In the genomic region with DNA sequence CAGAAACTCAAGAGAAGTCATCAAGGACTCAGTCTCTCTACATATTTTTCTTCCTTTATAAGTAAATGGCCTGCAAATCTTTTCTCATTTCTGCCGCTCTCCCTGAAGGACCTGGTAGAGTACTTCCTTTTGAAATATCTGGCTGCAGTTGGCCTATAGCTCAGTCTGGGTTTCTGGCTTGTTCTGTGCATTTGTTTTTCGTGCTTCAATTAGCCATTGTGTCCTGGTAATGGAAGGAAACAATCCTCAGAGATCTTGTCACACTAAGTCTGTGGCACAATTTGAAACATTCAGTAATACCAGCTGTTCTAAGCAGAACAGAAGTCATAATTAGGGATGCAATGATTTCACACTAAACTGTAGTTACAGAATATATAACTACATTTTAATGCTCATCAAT, we compare ENCODE assay signal across 18 cellular contexts.
DNase-seq lines count a peak whose midpoint lies in the region; TF ChIP-seq lines count a peak whose summit lies in the region.
"Had no signal": no experiment of that assay in that cellular context is flagged by ENCODE, and none has a peak within 500 bp of the region (broad histone marks: within the 10 kb centered on the region; RNA-seq: fewer than 3 reads in every experiment).

No MANE protein-coding gene starts in this region.

- H3K4me1 Mint-ChIP-seq in activated T-helper 2 cell treated with anti-CD3 and anti-CD28 coated beads, Interferon-gamma antibody, Interleukin-2, Interleukin-4, amounts not matched to agents 10 μg/mL and 5 μg/mL and 100 μg/mL, durations not matched to agents 14 hours and 24 hours and 36 hours (ENCODE audit: low read depth), result no peaks in the 10 kb centered on the region

- TF ChIP-seq POLR2A in tibial nerve (IDR thresholded peaks at IDR 0.05), result no peak

- H3K9me3 Mint-ChIP-seq in activated T-helper 2 cell treated with anti-CD3 and anti-CD28 coated beads, Interferon-gamma antibody, Interleukin-2, Interleukin-4, amounts not matched to agents 10 μg/mL and 5 μg/mL and 100 μg/mL, durations not matched to agents 14 hours and 24 hours and 36 hours, result peaks cover 6% of the 10 kb centered on the region
- H3K9me3 Mint-ChIP-seq: CD8-positive, alpha-beta T cell had no signal

- H3K27ac ChIP-seq in tibial nerve, result no peak overlapping the region
- H3K27ac ChIP-seq: 22Rv1; A549; BLaER1 treated with 17β-estradiol and CSF1 and Interleukin-3, amounts not matched to agents 10 nM and 100 nM had no signal

- no peaks in the 10 kb centered on the region for H3K27me3 ChIP-seq in tibial nerve
- H3K27me3 ChIP-seq: BLaER1 treated with 17β-estradiol and CSF1 and Interleukin-3, amounts not matched to agents 10 nM and 100 nM had no signal

- DNase-seq in NCI-H1694 treated with DMSO at 0.1 percent for 48 hours (lab: John Stamatoyannopoulos, UW), result peak; percentile 13
- DNase-seq in NCI-H1694 (lab: John Stamatoyannopoulos, UW), result no peak
- peak; percentile 2 for DNase-seq in G401 (ENCODE audit: low spot score)
- DNase-seq in inferior parietal cortex (ENCODE audit: extremely low spot score), result peak; percentile 9
- peak; percentile 38 for DNase-seq in superior temporal gyrus (ENCODE audit: extremely low spot score)
- DNase-seq in tibial nerve (ENCODE audit: low spot score in 2 of 2), result no peak
- DNase-seq in activated T-helper 2 cell treated with anti-CD3 and anti-CD28 coated beads, Interferon-gamma antibody, Interleukin-2, Interleukin-4, amounts not matched to agents 10 μg/mL and 5 μg/mL and 100 μg/mL, durations not matched to agents 14 hours and 24 hours and 36 hours (ENCODE audit: low spot score), result no peak
- DNase-seq: AML-193; Calu3; CD8-positive, alpha-beta T cell; DMS79 treated with DMSO at 0.1 percent for 48 hours; GOT3; H7; HFFc6 had no signal

- TF ChIP-seq EP300 in tibial nerve (IDR thresholded peaks at IDR 0.05), result no peak

- H3K27ac Mint-ChIP-seq in activated T-helper 2 cell treated with anti-CD3 and anti-CD28 coated beads, Interferon-gamma antibody, Interleukin-2, Interleukin-4, amounts not matched to agents 10 μg/mL and 5 μg/mL and 100 μg/mL, durations not matched to agents 14 hours and 24 hours and 36 hours, result no peak overlapping the region
- H3K27ac Mint-ChIP-seq: CD8-positive, alpha-beta T cell; HFFc6 had no signal

- no peak overlapping the region for H3K4me3 Mint-ChIP-seq in activated T-helper 2 cell treated with anti-CD3 and anti-CD28 coated beads, Interferon-gamma antibody, Interleukin-2, Interleukin-4, amounts not matched to agents 10 μg/mL and 5 μg/mL and 100 μg/mL, durations not matched to agents 14 hours and 24 hours and 36 hours (ENCODE audit: low read depth)
- H3K4me3 Mint-ChIP-seq: CD8-positive, alpha-beta T cell; HFFc6 had no signal

- H3K4me1 ChIP-seq in tibial nerve, result no peaks in the 10 kb centered on the region
- H3K4me1 ChIP-seq: A549 had no signal

- H3K4me3 ChIP-seq in tibial nerve, result no peak overlapping the region
- H3K4me3 ChIP-seq: A549; BLaER1 treated with 17β-estradiol and CSF1 and Interleukin-3, amounts not matched to agents 10 nM and 100 nM; GM12878 had no signal

- 48 to 54% methylated on average over 2 of the region's 2 CpGs for WGBS in tibial nerve, 2 donors

- no peaks in the 10 kb centered on the region for H3K36me3 Mint-ChIP-seq in activated T-helper 2 cell treated with anti-CD3 and anti-CD28 coated beads, Interferon-gamma antibody, Interleukin-2, Interleukin-4, amounts not matched to agents 10 μg/mL and 5 μg/mL and 100 μg/mL, durations not matched to agents 14 hours and 24 hours and 36 hours (ENCODE audit: low read depth)
- H3K36me3 Mint-ChIP-seq: CD8-positive, alpha-beta T cell had no signal

- TF ChIP-seq CTCF in tibial nerve (IDR thresholded peaks at IDR 0.05), result no peak

- in situ Hi-C loops in G401 (cut with HindIII; ENCODE audit: low sequenced_read_pairs), result no loop called here

- H3K27me3 Mint-ChIP-seq in activated T-helper 2 cell treated with anti-CD3 and anti-CD28 coated beads, Interferon-gamma antibody, Interleukin-2, Interleukin-4, amounts not matched to agents 10 μg/mL and 5 μg/mL and 100 μg/mL, durations not matched to agents 14 hours and 24 hours and 36 hours (ENCODE audit: low read depth), result no peaks in the 10 kb centered on the region

- H3K9me3 ChIP-seq in tibial nerve, result no peaks in the 10 kb centered on the region

- intact Hi-C loops in activated T-helper 2 cell treated with anti-CD3 and anti-CD28 coated beads, Interferon-gamma antibody, Interleukin-2, Interleukin-4, amounts not matched to agents 10 μg/mL and 5 μg/mL and 100 μg/mL, durations not matched to agents 14 hours and 24 hours and 36 hours (cut with micrococcal nuclease), result no loop called here

- H3K36me3 ChIP-seq in tibial nerve, result no peaks in the 10 kb centered on the region

Comparison
In these comparisons a context has a peak if more than half of its experiments do, and no peak if none do; other contexts are left out.
1. DNase-seq: peak in NCI-H1694 treated with DMSO at 0.1 percent for 48 hours (single experiment), G401 (single experiment), inferior parietal cortex (single experiment) and superior temporal gyrus (single experiment); none in NCI-H1694 (single experiment), tibial nerve (0 of 2) and activated T-helper 2 cell treated with anti-CD3 and anti-CD28 coated beads, Interferon-gamma antibody, Interleukin-2, Interleukin-4, amounts not matched to agents 10 μg/mL and 5 μg/mL and 100 μg/mL, durations not matched to agents 14 hours and 24 hours and 36 hours (single experiment).